ENCODE assay signal across 16 cellular contexts in the genomic region with DNA sequence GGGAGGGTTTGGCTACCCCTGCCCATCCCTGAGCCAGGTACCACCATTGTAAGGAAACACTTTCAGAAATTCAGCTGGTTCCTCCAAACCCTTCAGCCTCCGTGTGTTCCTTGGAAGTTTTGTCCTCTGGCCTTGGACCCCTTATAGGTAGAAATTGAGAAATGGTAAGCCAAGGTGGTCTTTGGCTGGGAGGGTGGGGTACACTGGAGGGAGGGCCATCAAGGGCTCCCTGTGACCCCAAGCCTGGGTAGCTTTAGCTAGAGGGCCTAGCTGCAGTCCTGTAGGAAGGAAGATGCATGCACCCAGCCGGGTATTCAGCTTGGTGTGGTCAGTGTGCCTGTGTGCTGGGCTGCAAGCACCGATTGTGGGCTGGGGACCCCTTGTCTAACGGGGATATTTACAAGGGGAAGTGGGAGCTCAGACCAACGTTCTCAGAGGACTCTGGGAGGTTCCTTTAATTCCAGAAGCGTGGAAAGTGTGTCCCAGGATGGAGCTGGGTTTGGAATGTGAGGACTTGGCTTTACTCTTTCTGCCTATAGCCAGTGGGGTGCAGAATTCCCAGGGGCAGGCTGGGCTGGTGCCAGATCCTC. TPM values are rescaled to one million over a fixed set of nuclear protein-coding genes. Genes with fewer than 3 reads are reported as not detected.
DNase-seq lines count a peak whose midpoint lies in the region; ATAC-seq and TF ChIP-seq lines count a peak whose summit lies in the region.
"Had no signal": no experiment of that assay in that cellular context is flagged by ENCODE, and none has a peak within 500 bp of the region (broad histone marks: within the 10 kb centered on the region; RNA-seq: fewer than 3 reads in every experiment).

No MANE protein-coding gene starts in this region.

- CTCF ChIA-PET in Calu3 (lab: Charles Lee) (interaction anchor here (1.0 to 2.8 kb wide), 3 partner anchors 10 to 24 kb away, joined by 3 to 30 read pairs (median 7); no protein-coding TSS in a partner anchor), RWPE1 (lab: Yijun Ruan, JAX) (interaction anchor here (0.6 to 3.5 kb wide), 4 partner anchors 11 to 24 kb away, joined by 3 to 42 read pairs (median 32); no protein-coding TSS in a partner anchor)

- no peak for TF ChIP-seq POLR2A in body of pancreas (IDR thresholded peaks at IDR 0.05)

- POLR2A ChIA-PET in RWPE1 (lab: Yijun Ruan, JAX; ENCODE audit: low non-redundant PET) = interaction anchor here (0.8 to 1.4 kb wide), 4 partner anchors 9 to 27 kb away, joined by 3 to 7 read pairs (median 4); no protein-coding TSS in a partner anchor

- H3K36me3 Mint-ChIP-seq in Calu3 (ENCODE audit: insufficient read depth, unreplicated experiment) (peaks cover 74% of the 10 kb centered on the region), neural crest cell (ENCODE audit: low read depth) (peaks cover 11% of the 10 kb centered on the region)

- peaks cover 0 to 6% of the 10 kb centered on the region in 2 donors for H3K36me3 ChIP-seq in body of pancreas (replicated peaks in 1 of 2; ENCODE audit: insufficient read depth in 1 of 2, low read depth in 2 of 2)

- H3K4me3 ChIP-seq in body of pancreas = no peak overlapping the region

- H3K27ac Mint-ChIP-seq in Calu3 (ENCODE audit: unreplicated experiment) (peak overlapping the region; percentile 67), neural crest cell (ENCODE audit: unreplicated experiment) (no peak overlapping the region)

- peaks cover 51% of the 10 kb centered on the region for H3K4me1 ChIP-seq in body of pancreas

- no peaks in the 10 kb centered on the region for H3K9me3 Mint-ChIP-seq in Calu3 (ENCODE audit: low read depth, unreplicated experiment)
- no peaks in the 10 kb centered on the region for H3K9me3 Mint-ChIP-seq in neural crest cell

- intact Hi-C loops in Calu3 (cut with micrococcal nuclease; ENCODE audit: unreplicated experiment) (no loop called here), body of pancreas (cut with DNase I) (no loop called here)

- BruUV-seq in Calu3 (replicated peaks; lab: Mats Ljungman, UMichigan) = no TSS peak

- WGBS in body of pancreas, 2 donors = 34 to 35% methylated on average over 5 to 6 of the region's 6 CpGs

- H3K4me3 Mint-ChIP-seq in Calu3 (ENCODE audit: low read depth, unreplicated experiment) = no peak overlapping the region
- peak overlapping the region; percentile 49 for H3K4me3 Mint-ChIP-seq in neural crest cell

- no peaks in the 10 kb centered on the region for H3K9me3 ChIP-seq in body of pancreas
- H3K9me3 ChIP-seq: BE2C had no signal

- no peak for ATAC-seq in body of pancreas
- ATAC-seq in GM19351 (IDR thresholded peaks at IDR 0.05; ENCODE audit: unreplicated experiment) = no peak
- no peak for ATAC-seq in HG03520 (IDR thresholded peaks at IDR 0.05; ENCODE audit: unreplicated experiment)

- DNase-seq in Calu3 (no peak), RWPE1 (ENCODE audit: low spot score) (no peak), body of pancreas (no peak), neural crest cell (ENCODE audit: low read depth, low spot score) (no peak), SHP77 treated with DMSO at 0.1 percent for 48 hours (lab: John Stamatoyannopoulos, UW) (no peak), superior temporal gyrus (ENCODE audit: extremely low spot score) (no peak)
- DNase-seq: activated CD4-positive, alpha-beta T cell treated with anti-CD3 and anti-CD28 coated beads, Interleukin-2, amount 50 U/mL, for 48 hours; activated effector memory CD4-positive, alpha-beta T cell treated with Interleukin-2 at 50 U/mL for 16 hours; BE2C; DMS53; midbrain; NCI-H2081 treated with DMSO at 0.1 percent for 48 hours; stimulated activated CD4-positive, alpha-beta T cell treated with anti-CD3 and anti-CD28 coated beads, Interleukin-12 subunit alpha, Interleukin-12 subunit beta, amount 100 ng/mL, for 4 hours; T1000 had no signal

- no peak for TF ChIP-seq CTCF in Calu3 (IDR thresholded peaks at IDR 0.05; ENCODE audit: unreplicated experiment)
- TF ChIP-seq CTCF in RWPE1 (conservative IDR thresholded peaks at IDR 0.05; ENCODE audit: low read depth) = no peak
- TF ChIP-seq CTCF in body of pancreas (IDR thresholded peaks at IDR 0.05) = no peak
- no peak for TF ChIP-seq CTCF in neural crest cell (conservative IDR thresholded peaks at IDR 0.05)

- H3K27me3 Mint-ChIP-seq in Calu3 (ENCODE audit: unreplicated experiment) (no peaks in the 10 kb centered on the region), neural crest cell (ENCODE audit: low read depth) (no peaks in the 10 kb centered on the region)

- H3K27ac ChIP-seq in RWPE1 (peak overlapping the region; percentile 79), body of pancreas (peak overlapping the region; percentile 82 to 89 (median 88))

- H3K4me1 Mint-ChIP-seq in Calu3 (ENCODE audit: low read depth, unreplicated experiment) (peaks cover 37% of the 10 kb centered on the region), neural crest cell (peaks cover 24% of the 10 kb centered on the region)

- H3K27me3 ChIP-seq in body of pancreas = no peaks in the 10 kb centered on the region
- H3K27me3 ChIP-seq: BE2C had no signal

RNA-seq across cellular contexts. Expression of gene NAT9, which starts 6.8 kb away (rescaled TPM):
- total RNA-seq in Calu3 (2022) (66.5 and 74.7 TPM in 2 replicates), body of pancreas (10 to 100 TPM; 21.8 to 23.3 TPM), neural crest cell (66.9 and 67.7 TPM in 2 replicates)

RNA-seq across cellular contexts. Expression of gene NHERF1, which starts 20.9 kb away (rescaled TPM):
- total RNA-seq in Calu3 (2022) = 114 and 143 TPM in 2 replicates
- 10 to 100 TPM; 56.6 to 64.9 TPM for total RNA-seq in body of pancreas
- total RNA-seq in neural crest cell = 51.7 and 52.2 TPM in 2 replicates

RNA-seq across cellular contexts. Expression of gene RAB37, which starts 32.3 kb away (rescaled TPM):
- 0.21 TPM in 1 of 2 replicates, not detected in the other for total RNA-seq in Calu3 (2022)
- under 1 TPM; 0.66 to 0.78 TPM for total RNA-seq in body of pancreas
- total RNA-seq in neural crest cell = not detected in 2 replicates

RNA-seq across cellular contexts. Expression of gene CD300LF, which starts 56.6 kb away (rescaled TPM):
- total RNA-seq in Calu3 (2022) (not detected in 2 replicates), body of pancreas (not detected), neural crest cell (not detected in 2 replicates)
